In genomic region chr3:69012836-69013255, GRCh38 we compare ENCODE assay signal across 8 cellular contexts. TPM values are rescaled to one million over a fixed set of nuclear protein-coding genes. Genes with fewer than 3 reads are reported as not detected.
DNase-seq lines count a peak whose midpoint lies in the region; ATAC-seq and TF ChIP-seq lines count a peak whose summit lies in the region.

No MANE protein-coding gene starts in this region.

- peaks cover 9% of the 10 kb centered on the region for H3F3A ChIP-seq in SK-N-SH (replicated peaks; ENCODE audit: insufficient read depth)

- no TSS peak for BruUV-seq in A673 (replicated peaks; lab: Mats Ljungman, UMichigan)

- intact Hi-C loops in A673 (cut with micrococcal nuclease; ENCODE audit: unreplicated experiment), result no loop called here

- no peaks in the 10 kb centered on the region for H4K20me1 ChIP-seq in SK-N-SH (ENCODE audit: insufficient read depth)

- CTCF ChIA-PET in A673 (lab: Charles Lee) (no interaction called here), SK-N-SH (lab: Yijun Ruan, JAX) (interaction anchor here (0.6 to 2.4 kb wide), 9 partner anchors 7 to 39 kb away, joined by 3 to 9 read pairs (median 4); partner anchors contain the start of gene TMF1)

- no peaks in the 10 kb centered on the region for H3K9me2 ChIP-seq in SK-N-SH

- H3K9ac ChIP-seq in SK-N-SH, result peak overlapping the region; percentile 88

- peaks cover 10% of the 10 kb centered on the region; the same call in 1 of the 2 replicates for H3K79me2 ChIP-seq in SK-N-SH (ENCODE audit: insufficient read depth)

- H3K4me3 ChIP-seq in A673 (ENCODE audit: low read depth, low read length, poor library complexity, severe bottlenecking), result peak overlapping the region; percentile 54
- H3K4me3 ChIP-seq in SK-N-SH (ENCODE audit: low read depth in 2 of 2, low read length in 1 of 2), result peak overlapping the region; percentile 70 to 71
- H3K4me3 ChIP-seq in lung, result peak overlapping the region; percentile 89
- H3K4me3 ChIP-seq in thymus (ENCODE audit: low read length), result peak overlapping the region; percentile 84

- H3K9me3 ChIP-seq in A673 (ENCODE audit: low read depth, low read length, poor library complexity, severe bottlenecking) (no peaks in the 10 kb centered on the region), SK-N-SH (no peaks in the 10 kb centered on the region), lung (ENCODE audit: control insufficient read depth in 2 of 2, insufficient read depth in 1 of 2, low read length in 1 of 2) (no peaks in the 10 kb centered on the region), thymus (ENCODE audit: control insufficient read depth) (no peaks in the 10 kb centered on the region)

- H3K4me1 ChIP-seq in A673 (ENCODE audit: insufficient read depth, low read length, poor library complexity, severe bottlenecking) (no peaks in the 10 kb centered on the region), SK-N-SH (ENCODE audit: control insufficient read depth in 1 of 2, insufficient read depth in 2 of 2, low read depth in 1 of 2, low read length in 1 of 2) (peaks cover 0 to 15% of the 10 kb centered on the region in 2 experiments; a peak in 3 of 4 replicates), lung (ENCODE audit: control insufficient read depth in 2 of 2, insufficient read depth in 2 of 2, low read length in 2 of 2) (peaks cover 8 to 11% of the 10 kb centered on the region in 2 donors), thymus (ENCODE audit: control insufficient read depth, insufficient read depth, low read length) (no peaks in the 10 kb centered on the region)

- no peak for TF ChIP-seq EP300 in SK-N-SH (IDR thresholded peaks at IDR 0.05; ENCODE audit: borderline replicate concordance in 1 of 2, low read depth in 1 of 2, low read length in 1 of 2)

- H3K4me2 ChIP-seq in SK-N-SH, result peak overlapping the region; percentile 79

- peak overlapping the region; percentile 78 for H2AFZ ChIP-seq in SK-N-SH (ENCODE audit: low read depth)

- no peaks in the 10 kb centered on the region for H3K36me3 ChIP-seq in A673 (ENCODE audit: insufficient read depth, low read length, poor library complexity, severe bottlenecking)
- peaks cover 16 to 36% of the 10 kb centered on the region in 2 experiments for H3K36me3 ChIP-seq in SK-N-SH (replicated peaks in 1 of 2; ENCODE audit: control insufficient read depth in 1 of 2, insufficient read depth in 2 of 2, low read length in 1 of 2)
- peaks cover 0 to 4% of the 10 kb centered on the region in 2 donors for H3K36me3 ChIP-seq in lung (ENCODE audit: control insufficient read depth in 2 of 2, insufficient read depth in 2 of 2, low read length in 2 of 2)
- H3K36me3 ChIP-seq in thymus (ENCODE audit: control insufficient read depth, insufficient read depth), result no peaks in the 10 kb centered on the region

- TF ChIP-seq CTCF in A673 (conservative IDR thresholded peaks at IDR 0.05; ENCODE audit: low read depth, low read length) (no peak), SK-N-SH (IDR thresholded peaks at IDR 0.05) (no peak), lung (IDR thresholded peaks at IDR 0.05; ENCODE audit: control extremely low read depth, extremely low read depth) (no peak)

- 41% methylated on average over 8 of the region's 37 CpGs for WGBS in SK-N-SH (ENCODE audit: low lambda C conversion rate)
- WGBS in lung, 2 donors, result 2 to 3% methylated on average over 32 to 37 of the region's 37 CpGs
- 10% methylated on average over 37 of the region's 37 CpGs for WGBS in thymus

- ATAC-seq in GM18499 (IDR thresholded peaks at IDR 0.05; ENCODE audit: insufficient read depth, unreplicated experiment) (peak; percentile 24), HG02885 (IDR thresholded peaks at IDR 0.05; ENCODE audit: poor library complexity, unreplicated experiment) (peak; percentile 41), lung (ENCODE audit: insufficient read depth, low FRiP score) (peak; percentile 37)

- DNase-seq in A673 (ENCODE audit: low spot score) (no peak), SK-N-SH (peak; percentile 87), ecto neural progenitor cell (ENCODE audit: low spot score) (peak; percentile 64), lung (ENCODE audit: low spot score) (peak; percentile 49), NK-92 (lab: John Stamatoyannopoulos, UW; ENCODE audit: unreplicated experiment) (no peak)

- TF ChIP-seq RAD21 in SK-N-SH (IDR thresholded peaks at IDR 0.05; ENCODE audit: low read length), result no peak

- H3K27me3 ChIP-seq in A673 (replicated peaks; ENCODE audit: insufficient read depth, low read depth, low read length, poor library complexity) (no peaks in the 10 kb centered on the region), SK-N-SH (ENCODE audit: insufficient read depth) (no peaks in the 10 kb centered on the region), lung (ENCODE audit: control insufficient read depth, insufficient read depth) (no peaks in the 10 kb centered on the region), thymus (ENCODE audit: control insufficient read depth, insufficient read depth) (no peaks in the 10 kb centered on the region)

- H3K27ac ChIP-seq in A673 (ENCODE audit: low read depth, low read length, poor library complexity, severe bottlenecking) (no peak overlapping the region), SK-N-SH (ENCODE audit: low read depth in 2 of 2, low read length in 1 of 2) (peak overlapping the region; percentile 80 to 83; a peak in 3 of 4 replicates), lung (ENCODE audit: low read depth in 1 of 2, low read length in 1 of 2) (peak overlapping the region; percentile 99 to 100), thymus (ENCODE audit: low read depth) (peak overlapping the region; percentile 94)

- POLR2A ChIA-PET in A673 (lab: Charles Lee; ENCODE audit: low non-redundant PET), result no interaction called here
- POLR2A ChIA-PET in SK-N-SH (lab: Yijun Ruan, JAX), result interaction anchor here (1.0 kb wide), 1 partner anchor 39 kb away, joined by 4 read pairs; the partner anchor contains the start of gene TMF1

TF ChIP-seq in SK-N-SH, 30 proteins besides CTCF, POLR2A, EP300 and RAD21:
- TF ChIP-seq TCF12 (IDR thresholded peaks at IDR 0.05) (peak; percentile 2; the same call in 1 of the 2 replicates), ELF1 (IDR thresholded peaks at IDR 0.05) (no peak), CHD2 (IDR thresholded peaks at IDR 0.05; ENCODE audit: low read length, partially characterized antibody) (no peak)

RNA-seq across cellular contexts. Expression of gene EOGT, which starts 0.6 kb away (rescaled TPM):
- total RNA-seq in A673 (2021), result 2.9 and 4.6 TPM in 2 replicates
- polyA plus RNA-seq in SK-N-SH (2012; rRNA removed), result 6.0 and 7.8 TPM in 2 replicates
- 8.0 and 9.7 TPM in 2 replicates for polyA plus RNA-seq in SK-N-SH (2012; cell fraction: cytosol; rRNA removed)
- polyA plus RNA-seq in SK-N-SH (2012; cell fraction: nucleus; rRNA removed), result 9.8 and 13.5 TPM in 2 replicates
- 10 to 100 TPM; 35.5 to 54.7 TPM for total RNA-seq in lung
- polyA plus RNA-seq in lung, result 10 to 100 TPM; 14.3 to 34.6 TPM
- polyA plus RNA-seq in thymus, result 43.3 TPM

RNA-seq across cellular contexts. Expression of gene TMF1, which starts 39.3 kb away (rescaled TPM):
- total RNA-seq in A673 (2021) (12.4 and 14.2 TPM in 2 replicates), lung (10 to 100 TPM; 35.7 to 84.3 TPM)
- polyA plus RNA-seq in SK-N-SH (2012; rRNA removed) (3.2 and 4.3 TPM in 2 replicates), lung (10 to 100 TPM in 1 of 2 donors, 1 to 10 TPM in 1; 9.6 to 16.6 TPM), thymus (13.6 TPM)
- polyA plus RNA-seq in SK-N-SH (2012; cell fraction: cytosol; rRNA removed), result 4.8 and 5.7 TPM in 2 replicates
- polyA plus RNA-seq in SK-N-SH (2012; cell fraction: nucleus; rRNA removed), result 5.4 and 9.2 TPM in 2 replicates

Comparison
In these comparisons a context has a peak if more than half of its experiments do, and no peak if none do; other contexts are left out.
1. DNase-seq: peak in SK-N-SH (single experiment), ecto neural progenitor cell (single experiment) and lung (single experiment); none in A673 (single experiment) and NK-92 (single experiment).
2. Peak in every context shown above with its lines, with median percentiles within 50 percentile points of each other: H3K4me3 ChIP-seq and ATAC-seq.